1 cellular context compared by ENCODE assay signal in the genomic region with DNA sequence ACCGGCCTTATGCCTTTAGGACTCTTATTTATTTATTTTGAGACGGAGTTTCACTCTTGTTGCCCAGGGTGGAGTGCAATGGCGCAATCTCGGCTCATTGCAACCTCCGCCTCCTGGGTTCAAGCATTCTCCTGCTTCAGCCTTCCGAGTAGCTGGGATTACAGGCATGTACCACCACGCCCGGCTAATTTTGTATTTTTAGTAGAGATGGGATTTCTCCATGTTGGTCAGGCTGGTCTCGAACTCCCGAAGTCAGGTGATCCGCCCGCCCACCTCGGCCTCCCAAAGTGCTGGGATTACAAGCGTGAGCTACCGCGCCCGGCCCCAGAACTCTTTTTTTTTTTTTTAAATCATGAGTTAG.
TF ChIP-seq lines count a peak whose summit lies in the region.

No MANE protein-coding gene starts in this region.

TF ChIP-seq in HEK293, 187 proteins besides CTCF, POLR2A, EP300 and RAD21:
- TF ChIP-seq ZSCAN23 (tag by site-specific recombination; IDR thresholded peaks at IDR 0.05): peak; percentile 72; the same call in 1 of the 2 replicates
- peak; percentile 62 for TF ChIP-seq KLF16 (tag by site-specific recombination; IDR thresholded peaks at IDR 0.05)
- peak; percentile 17; the same call in 1 of the 2 replicates for TF ChIP-seq KLF9 (tag by site-specific recombination; IDR thresholded peaks at IDR 0.05; ENCODE audit: low read depth)
- TF ChIP-seq, protein P1, sequence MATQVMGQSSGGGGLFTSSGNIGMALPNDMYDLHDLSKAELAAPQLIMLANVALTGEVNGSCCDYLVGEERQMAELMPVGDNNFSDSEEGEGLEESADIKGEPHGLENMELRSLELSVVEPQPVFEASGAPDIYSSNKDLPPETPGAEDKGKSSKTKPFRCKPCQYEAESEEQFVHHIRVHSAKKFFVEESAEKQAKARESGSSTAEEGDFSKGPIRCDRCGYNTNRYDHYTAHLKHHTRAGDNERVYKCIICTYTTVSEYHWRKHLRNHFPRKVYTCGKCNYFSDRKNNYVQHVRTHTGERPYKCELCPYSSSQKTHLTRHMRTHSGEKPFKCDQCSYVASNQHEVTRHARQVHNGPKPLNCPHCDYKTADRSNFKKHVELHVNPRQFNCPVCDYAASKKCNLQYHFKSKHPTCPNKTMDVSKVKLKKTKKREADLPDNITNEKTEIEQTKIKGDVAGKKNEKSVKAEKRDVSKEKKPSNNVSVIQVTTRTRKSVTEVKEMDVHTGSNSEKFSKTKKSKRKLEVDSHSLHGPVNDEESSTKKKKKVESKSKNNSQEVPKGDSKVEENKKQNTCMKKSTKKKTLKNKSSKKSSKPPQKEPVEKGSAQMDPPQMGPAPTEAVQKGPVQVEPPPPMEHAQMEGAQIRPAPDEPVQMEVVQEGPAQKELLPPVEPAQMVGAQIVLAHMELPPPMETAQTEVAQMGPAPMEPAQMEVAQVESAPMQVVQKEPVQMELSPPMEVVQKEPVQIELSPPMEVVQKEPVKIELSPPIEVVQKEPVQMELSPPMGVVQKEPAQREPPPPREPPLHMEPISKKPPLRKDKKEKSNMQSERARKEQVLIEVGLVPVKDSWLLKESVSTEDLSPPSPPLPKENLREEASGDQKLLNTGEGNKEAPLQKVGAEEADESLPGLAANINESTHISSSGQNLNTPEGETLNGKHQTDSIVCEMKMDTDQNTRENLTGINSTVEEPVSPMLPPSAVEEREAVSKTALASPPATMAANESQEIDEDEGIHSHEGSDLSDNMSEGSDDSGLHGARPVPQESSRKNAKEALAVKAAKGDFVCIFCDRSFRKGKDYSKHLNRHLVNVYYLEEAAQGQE (tag by site-specific recombination; IDR thresholded peaks at IDR 0.05): peak; percentile 57; the same call in 1 of the 2 replicates
- 0 out of 2 replicates have a peak, but pooled peaks have one; percentile 49 for TF ChIP-seq GLI4 (tag by site-specific recombination; IDR thresholded peaks at IDR 0.05)
- TF ChIP-seq GLIS1 (tag by site-specific recombination; IDR thresholded peaks at IDR 0.05): peak; percentile 15; the same call in 1 of the 2 replicates
- 0 out of 2 replicates have a peak, but pooled peaks have one; percentile 15 for TF ChIP-seq ZFHX2 (tag by site-specific recombination; conservative IDR thresholded peaks at IDR 0.05)
- TF ChIP-seq, protein P2, sequence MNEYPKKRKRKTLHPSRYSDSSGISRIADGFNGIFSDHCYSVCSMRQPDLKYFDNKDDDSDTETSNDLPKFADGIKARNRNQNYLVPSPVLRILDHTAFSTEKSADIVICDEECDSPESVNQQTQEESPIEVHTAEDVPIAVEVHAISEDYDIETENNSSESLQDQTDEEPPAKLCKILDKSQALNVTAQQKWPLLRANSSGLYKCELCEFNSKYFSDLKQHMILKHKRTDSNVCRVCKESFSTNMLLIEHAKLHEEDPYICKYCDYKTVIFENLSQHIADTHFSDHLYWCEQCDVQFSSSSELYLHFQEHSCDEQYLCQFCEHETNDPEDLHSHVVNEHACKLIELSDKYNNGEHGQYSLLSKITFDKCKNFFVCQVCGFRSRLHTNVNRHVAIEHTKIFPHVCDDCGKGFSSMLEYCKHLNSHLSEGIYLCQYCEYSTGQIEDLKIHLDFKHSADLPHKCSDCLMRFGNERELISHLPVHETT (tag by site-specific recombination; IDR thresholded peaks at IDR 0.05): peak; percentile 76
- TF ChIP-seq ZNF335 (tag by site-specific recombination; conservative IDR thresholded peaks at IDR 0.05): peak; percentile 85
- peak; percentile 12; the same call in 1 of the 2 replicates for TF ChIP-seq EGR2 (tag by site-specific recombination; IDR thresholded peaks at IDR 0.05; ENCODE audit: low read depth)
- TF ChIP-seq ZFP69B (tag by site-specific recombination; IDR thresholded peaks at IDR 0.05): peak; percentile 36; the same call in 1 of the 2 replicates
